ENCODE assay signal across 25 cellular contexts in the genomic region with DNA sequence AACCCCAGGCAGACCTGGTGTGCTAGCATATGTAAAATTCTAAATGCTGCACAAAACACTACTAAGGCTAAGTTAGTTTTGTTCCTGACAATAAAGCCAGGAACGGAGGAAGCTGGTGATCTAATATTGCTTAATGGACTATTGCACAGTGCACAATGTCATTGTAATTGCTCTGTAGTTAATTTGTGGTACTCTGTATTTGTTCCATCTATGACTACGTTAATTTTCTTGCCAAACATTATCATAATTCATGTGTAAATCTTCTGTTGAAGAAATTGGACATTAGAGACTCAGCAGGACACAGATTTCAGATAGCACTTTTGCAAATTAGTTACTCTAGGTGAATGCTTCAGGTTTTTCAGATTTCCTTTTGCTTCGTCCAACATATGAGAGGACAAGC.
"Had no signal": no experiment of that assay in that cellular context is flagged by ENCODE, and none has a peak within 500 bp of the region (broad histone marks: within the 10 kb centered on the region; RNA-seq: fewer than 3 reads in every experiment).

No MANE protein-coding gene starts in this region.

- H3K27ac Mint-ChIP-seq: activated B cell treated with CpG ODN at 0.5 μM for 24 hours; activated CD8-positive, alpha-beta memory T cell treated with anti-CD3 and anti-CD28 coated beads, Interleukin-2, amount 10 ng/mL, durations not matched to agents 7 days and 5 days; activated CD8-positive, alpha-beta T cell treated with anti-CD3 and anti-CD28 coated beads, Interleukin-2, amount 10 ng/mL, durations not matched to agents 7 days and 5 days; activated naive CD4-positive, alpha-beta T cell treated with anti-CD3 and anti-CD28 coated beads, Interleukin-2, amount 50 U/mL, for 24 hours; activated naive CD8-positive, alpha-beta T cell treated with anti-CD3 and anti-CD28 coated beads, Interleukin-2, amount 50 U/mL, for 24 hours; activated T-helper 2 cell treated with anti-CD3 and anti-CD28 coated beads, Interferon-gamma antibody, Interleukin-2, Interleukin-4, amounts not matched to agents 10 μg/mL and 5 μg/mL and 100 μg/mL, durations not matched to agents 14 hours and 24 hours and 36 hours; immature natural killer cell; naive B cell; progenitor cell of endocrine pancreas had no signal

- H3K36me3 Mint-ChIP-seq: activated CD8-positive, alpha-beta memory T cell treated with anti-CD3 and anti-CD28 coated beads, Interleukin-2, amount 10 ng/mL, durations not matched to agents 7 days and 5 days; activated naive CD4-positive, alpha-beta T cell treated with anti-CD3 and anti-CD28 coated beads, Interleukin-2, amount 50 U/mL, for 24 hours; immature natural killer cell; naive B cell had no signal

- H3K27me3 Mint-ChIP-seq: activated B cell treated with CpG ODN at 0.5 μM for 24 hours; activated CD8-positive, alpha-beta memory T cell treated with anti-CD3 and anti-CD28 coated beads, Interleukin-2, amount 10 ng/mL, durations not matched to agents 7 days and 5 days; activated naive CD4-positive, alpha-beta T cell treated with anti-CD3 and anti-CD28 coated beads, Interleukin-2, amount 50 U/mL, for 24 hours; activated naive CD8-positive, alpha-beta T cell treated with anti-CD3 and anti-CD28 coated beads, Interleukin-2, amount 50 U/mL, for 24 hours; naive B cell; progenitor cell of endocrine pancreas had no signal

- H3K4me3 Mint-ChIP-seq: activated B cell treated with CpG ODN at 0.5 μM for 24 hours; activated CD8-positive, alpha-beta memory T cell treated with anti-CD3 and anti-CD28 coated beads, Interleukin-2, amount 10 ng/mL, durations not matched to agents 7 days and 5 days; activated CD8-positive, alpha-beta T cell treated with anti-CD3 and anti-CD28 coated beads, Interleukin-2, amount 10 ng/mL, durations not matched to agents 7 days and 5 days; activated naive CD4-positive, alpha-beta T cell treated with anti-CD3 and anti-CD28 coated beads, Interleukin-2, amount 50 U/mL, for 24 hours; activated naive CD8-positive, alpha-beta T cell treated with anti-CD3 and anti-CD28 coated beads, Interleukin-2, amount 50 U/mL, for 24 hours; immature natural killer cell; naive B cell had no signal

- H3K4me1 Mint-ChIP-seq: activated B cell treated with CpG ODN at 0.5 μM for 24 hours; activated CD8-positive, alpha-beta memory T cell treated with anti-CD3 and anti-CD28 coated beads, Interleukin-2, amount 10 ng/mL, durations not matched to agents 7 days and 5 days; activated naive CD4-positive, alpha-beta T cell treated with anti-CD3 and anti-CD28 coated beads, Interleukin-2, amount 50 U/mL, for 24 hours; activated naive CD8-positive, alpha-beta T cell treated with anti-CD3 and anti-CD28 coated beads, Interleukin-2, amount 50 U/mL, for 24 hours; immature natural killer cell; naive B cell had no signal

- DNase-seq: activated B cell treated with CpG ODN at 0.5 μM for 24 hours; activated CD8-positive, alpha-beta memory T cell treated with anti-CD3 and anti-CD28 coated beads, Interleukin-2, amount 10 ng/mL, durations not matched to agents 7 days and 5 days; activated CD8-positive, alpha-beta T cell treated with anti-CD3 and anti-CD28 coated beads, Interleukin-2, amount 10 ng/mL, durations not matched to agents 7 days and 5 days; activated naive CD8-positive, alpha-beta T cell treated with anti-CD3 and anti-CD28 coated beads, Interleukin-2, amount 50 U/mL, for 24 hours; activated T-cell treated with anti-CD3 and anti-CD28 coated beads, Interleukin-2, amount 50 U/mL, for 48 hours; amygdala; caudate nucleus; cortex of kidney; foreskin fibroblast; head of caudate nucleus; hippocampal formation; immature natural killer cell; kidney; left ventricle myocardium inferior; naive B cell; ovary; right lobe of liver; stimulated activated CD4-positive, alpha-beta T cell treated with anti-CD3 and anti-CD28 coated beads, Interleukin-12 subunit alpha, Interleukin-12 subunit beta, amount 100 ng/mL, for 4 hours; stimulated activated CD4-positive, alpha-beta T cell treated with anti-CD3 and anti-CD28 coated beads, Interleukin-4, amount 100 ng/mL, for 1 hour; stimulated activated naive CD8-positive, alpha-beta T cell treated with anti-CD3 and anti-CD28 coated beads, Interleukin-15, Interleukin-2, amounts not matched to agents 100 U/mL and 50 U/mL, for 24 hours; testis; transverse colon had no signal
